Comparison of ENCODE assay signal across 9 cellular contexts in the genomic region with DNA sequence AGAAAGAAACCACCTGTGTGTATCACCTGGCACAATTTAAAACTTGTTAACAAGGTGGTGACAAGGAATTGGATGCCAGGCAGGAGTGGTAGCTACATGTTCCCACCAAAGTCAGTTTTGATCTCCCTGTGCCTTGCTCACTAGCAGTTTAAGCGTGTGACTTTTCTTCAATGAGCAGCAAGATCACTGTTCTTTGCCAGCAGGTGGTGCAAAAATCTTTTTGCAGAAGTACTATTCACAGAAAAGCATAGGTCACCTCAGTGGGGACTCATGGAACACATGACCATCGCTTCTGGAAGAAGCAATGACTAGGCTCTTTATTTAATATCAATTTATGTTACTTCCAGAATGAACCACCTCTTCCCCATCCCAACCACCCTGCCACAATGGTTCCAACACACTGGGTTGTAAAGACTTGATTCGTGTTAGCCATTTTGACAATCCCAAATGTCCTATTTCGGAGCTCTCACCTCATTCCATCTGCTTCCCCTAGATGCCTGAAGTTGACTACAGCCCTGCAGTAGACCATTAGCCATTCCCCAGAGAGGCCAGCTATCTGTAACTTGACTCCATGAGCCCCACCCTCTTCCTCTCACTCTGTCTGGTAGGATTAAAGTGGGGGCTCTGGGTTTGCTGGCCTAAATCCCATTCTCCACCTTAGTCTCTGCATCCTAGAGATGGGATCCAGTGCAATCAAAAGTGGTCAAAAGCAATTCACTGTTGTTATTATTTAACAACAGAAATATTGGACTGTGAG. TPM values are rescaled to one million over a fixed set of nuclear protein-coding genes. Genes with fewer than 3 reads are reported as not detected.
DNase-seq lines count a peak whose midpoint lies in the region; ATAC-seq, FAIRE-seq and TF ChIP-seq lines count a peak whose summit lies in the region.
"Had no signal": no experiment of that assay in that cellular context is flagged by ENCODE, and none has a peak within 500 bp of the region (broad histone marks: within the 10 kb centered on the region; RNA-seq: fewer than 3 reads in every experiment).

No MANE protein-coding gene starts in this region.

- H3K4me3 Mint-ChIP-seq in astrocyte (ENCODE audit: unreplicated experiment) = peak overlapping the region; percentile 12
- H3K4me3 Mint-ChIP-seq: stimulated activated naive CD8-positive, alpha-beta T cell treated with anti-CD3 and anti-CD28 coated beads, Interleukin-15, Interleukin-2, amounts not matched to agents 100 ng/mL and 50 ng/mL, for 24 hours had no signal

- H3K79me2 ChIP-seq in astrocyte (ENCODE audit: insufficient read depth, low read length) = no peaks in the 10 kb centered on the region
- H3K79me2 ChIP-seq in HepG2 (ENCODE audit: insufficient read depth, low read length) = no peaks in the 10 kb centered on the region

- no peak for TF ChIP-seq POLR2A in HepG2 (IDR thresholded peaks at IDR 0.05; ENCODE audit: insufficient read depth in 1 of 2, low read depth in 2 of 2, low read length in 2 of 2)

- peak overlapping the region; percentile 51 for H3K4me2 ChIP-seq in astrocyte (ENCODE audit: low read length)
- H3K4me2 ChIP-seq in HepG2 (ENCODE audit: low read depth, low read length) = no peak overlapping the region

- H3K4me1 Mint-ChIP-seq in astrocyte (ENCODE audit: low read depth, unreplicated experiment) = peaks cover 43% of the 10 kb centered on the region

- FAIRE-seq in astrocyte (lab: Jason Lieb, UNC) = peak; percentile 58
- FAIRE-seq in HepG2 (lab: Jason Lieb, UNC) = peak; percentile 80

- intact Hi-C loops in HepG2 (cut with micrococcal nuclease; ENCODE audit: unreplicated experiment) = loop anchor here (1.0 to 2.0 kb wide), 4 partner anchors 59 to 204 kb away; a partner anchor contains a TSS

- in situ Hi-C loops in HepG2 (cut with HindIII; ENCODE audit: extremely low pct_ligation_motif_present, low pct_unique_long_range_greater_than_20kb) = loop anchor here (5.0 kb wide), 1 partner anchor 56 kb away; no protein-coding TSS in a partner anchor

- TF ChIP-seq EP300 in HepG2 (IDR thresholded peaks at IDR 0.05; ENCODE audit: low read depth in 2 of 2, low read length in 2 of 2) (no peak), HepG2 (CRISPR knock-in tag; IDR thresholded peaks at IDR 0.05; ENCODE audit: borderline replicate concordance) (no peak)

- DNase-seq in D341Med (ENCODE audit: low spot score) (peak; percentile 50), HT1080 (ENCODE audit: low read depth) (peak; percentile 49), astrocyte (ENCODE audit: low read depth) (peak; percentile 65), HepG2 (ENCODE audit: low spot score) (peak; percentile 62), NCI-H2196 (lab: John Stamatoyannopoulos, UW; ENCODE audit: unreplicated experiment) (no peak), NCI-H2029 treated with DMSO at 0.1 percent for 48 hours (lab: John Stamatoyannopoulos, UW) (no peak)

- H2AFZ ChIP-seq in astrocyte (ENCODE audit: low read depth, low read length) (no peak overlapping the region), HepG2 (ENCODE audit: low read length) (no peak overlapping the region)

- WGBS in HepG2 (ENCODE audit: low lambda C conversion rate) = 72% methylated on average over 4 of the region's 4 CpGs

- peaks cover 2% of the 10 kb centered on the region for H3K9me3 Mint-ChIP-seq in astrocyte (ENCODE audit: unreplicated experiment)
- H3K9me3 Mint-ChIP-seq: stimulated activated naive CD8-positive, alpha-beta T cell treated with anti-CD3 and anti-CD28 coated beads, Interleukin-15, Interleukin-2, amounts not matched to agents 100 ng/mL and 50 ng/mL, for 24 hours had no signal

- H3K36me3 ChIP-seq in astrocyte (ENCODE audit: insufficient read depth, low read length) (no peaks in the 10 kb centered on the region), HepG2 (replicated peaks in 1 of 2; ENCODE audit: control insufficient read depth in 1 of 2, insufficient read depth in 2 of 2, low read length in 2 of 2) (no peaks in the 10 kb centered on the region)

- H3K4me1 ChIP-seq in astrocyte (ENCODE audit: insufficient read depth, low read length) = peaks cover 29% of the 10 kb centered on the region
- peaks cover 2% of the 10 kb centered on the region for H3K4me1 ChIP-seq in HepG2 (ENCODE audit: insufficient read depth, low read length)

- CTCF ChIA-PET in HepG2 (lab: Yijun Ruan, JAX; ENCODE audit: low intra/inter-chr PET ratio, low total read pairs) = interaction anchor here (1.2 to 1.8 kb wide), 5 partner anchors 57 to 361 kb away, joined by 3 to 4 read pairs (median 3); no protein-coding TSS in a partner anchor

- ATAC-seq in HepG2 (peak; percentile 80), HG02571 (IDR thresholded peaks at IDR 0.05; ENCODE audit: unreplicated experiment) (no peak), HG02852 (IDR thresholded peaks at IDR 0.05; ENCODE audit: unreplicated experiment) (no peak)

- H3K36me3 Mint-ChIP-seq in astrocyte (ENCODE audit: low read depth, unreplicated experiment) = no peaks in the 10 kb centered on the region

- TF ChIP-seq CTCF in astrocyte (IDR thresholded peaks at IDR 0.05; ENCODE audit: insufficient read depth, low read depth, low read length) (peak; percentile 28), HepG2 (CRISPR knock-in tag; IDR thresholded peaks at IDR 0.05) (peak; percentile 72)

- H3K9ac ChIP-seq in astrocyte (ENCODE audit: low read length) (peak overlapping the region; percentile 79), HepG2 (ENCODE audit: insufficient read depth, low read depth, low read length) (no peak overlapping the region)

- H3K27ac ChIP-seq in astrocyte (ENCODE audit: low read depth, low read length) (peak overlapping the region; percentile 96), HepG2 (ENCODE audit: extremely low read length, insufficient read depth, low read length) (no peak overlapping the region)

- no peaks in the 10 kb centered on the region for H4K20me1 ChIP-seq in astrocyte (ENCODE audit: insufficient read depth, low read length)
- no peaks in the 10 kb centered on the region for H4K20me1 ChIP-seq in HepG2 (ENCODE audit: insufficient read depth, low read length)

- H3K27me3 Mint-ChIP-seq in astrocyte (ENCODE audit: low read depth, unreplicated experiment) = no peaks in the 10 kb centered on the region

- H3K9me3 ChIP-seq in astrocyte (ENCODE audit: insufficient read depth, low read depth, low read length) = no peaks in the 10 kb centered on the region
- H3K9me3 ChIP-seq in HepG2 (ENCODE audit: low read length) = no peaks in the 10 kb centered on the region

- H3K4me3 ChIP-seq in astrocyte (ENCODE audit: insufficient read depth, low read depth, low read length) (no peak overlapping the region), HepG2 (replicated peaks in 1 of 3; ENCODE audit: insufficient read depth in 1 of 3, low read depth in 2 of 3, low read length in 3 of 3) (no peak overlapping the region)

- POLR2A ChIA-PET in HepG2 (lab: Yijun Ruan, JAX) = no interaction called here

- peak overlapping the region; percentile 75 for H3K27ac Mint-ChIP-seq in astrocyte (ENCODE audit: unreplicated experiment)
- H3K27ac Mint-ChIP-seq: stimulated activated naive CD8-positive, alpha-beta T cell treated with anti-CD3 and anti-CD28 coated beads, Interleukin-15, Interleukin-2, amounts not matched to agents 100 ng/mL and 50 ng/mL, for 24 hours had no signal

- H3K27me3 ChIP-seq in astrocyte (ENCODE audit: insufficient read depth, low read length) (no peaks in the 10 kb centered on the region), HepG2 (ENCODE audit: control insufficient read depth in 1 of 2, insufficient read depth in 2 of 2, low read length in 2 of 2) (no peaks in the 10 kb centered on the region)

- TF ChIP-seq RAD21 in HepG2 (CRISPR knock-in tag; IDR thresholded peaks at IDR 0.05) = peak; percentile 53

- no TSS peak for BruUV-seq in HepG2 (replicated peaks; lab: Mats Ljungman, UMichigan)

TF ChIP-seq in HepG2, 621 proteins besides CTCF, POLR2A, EP300 and RAD21 (continues in another document):
- TF ChIP-seq SMC3 (IDR thresholded peaks at IDR 0.05; ENCODE audit: low read length) (peak; percentile 73), ZNF441 (CRISPR knock-in tag; IDR thresholded peaks at IDR 0.05; ENCODE audit: borderline replicate concordance) (no peak), MAZ (IDR thresholded peaks at IDR 0.05; ENCODE audit: borderline replicate concordance, low read depth, low read length) (no peak), MAZ (CRISPR knock-in tag; IDR thresholded peaks at IDR 0.05; ENCODE audit: low read depth) (no peak)

RNA-seq across cellular contexts. Expression of a gene that starts 59.1 kb away (rescaled TPM):
- 2.0 and 2.1 TPM in 2 replicates for total RNA-seq in HT1080 (2014; rRNA removed; shearing (Covaris generic))
- 1.8 and 2.2 TPM in 2 replicates for polyA plus RNA-seq in HT1080 (2015; cell fraction: cytosol; rRNA removed)
- 3.6 and 3.8 TPM in 2 replicates for polyA plus RNA-seq in HT1080 (2015; cell fraction: nucleus; rRNA removed)
- 25.9 and 27.8 TPM in 2 replicates for total RNA-seq in astrocyte
- 47.7 and 77.7 TPM in 2 replicates for total RNA-seq in HepG2 (2016; rRNA removed; fragmentation: Illumina TruSeq; extraction: Trizol)
- total RNA-seq in HepG2 (2016; cell fraction: cytosol; rRNA removed; fragmentation: Illumina TruSeq; extraction: Trizol; ENCODE audit: low read depth) = 7.7 and 8.2 TPM in 2 replicates
- 48.1 and 76.8 TPM in 2 replicates for total RNA-seq in HepG2 (2016; cell fraction: insoluble cytoplasmic fraction; rRNA removed; fragmentation: Illumina TruSeq; extraction: Trizol)
- 25.2 and 27.9 TPM in 2 replicates for total RNA-seq in HepG2 (2016; cell fraction: membrane; rRNA removed; fragmentation: Illumina TruSeq; extraction: Trizol)
- 84.2 and 94.2 TPM in 2 replicates for total RNA-seq in HepG2 (2016; cell fraction: nucleus; rRNA removed; fragmentation: Illumina TruSeq; extraction: Trizol)
- polyA plus RNA-seq in HepG2 (2011; rRNA removed) = 38.9 and 75.3 TPM in 2 replicates
- polyA plus RNA-seq in HepG2 (2011; cell fraction: cytosol; rRNA removed) = 37.4 and 45.8 TPM in 2 replicates
- polyA plus RNA-seq in HepG2 (2011; cell fraction: nucleus; rRNA removed) = 30.8 and 50.6 TPM in 2 replicates
- polyA plus RNA-seq in HepG2 (2012) = 25.9 and 27.9 TPM in 2 replicates
- 2.9 TPM in 2 replicates for polyA plus RNA-seq in HepG2 (2016; cell fraction: cytosol; fragmentation: Illumina TruSeq; extraction: Trizol; ENCODE audit: low read depth)
- polyA plus RNA-seq in HepG2 (2016; cell fraction: insoluble cytoplasmic fraction; fragmentation: Illumina TruSeq; extraction: Trizol; ENCODE audit: low read depth) = 35.7 and 36.2 TPM in 2 replicates
- 9.9 and 10.1 TPM in 2 replicates for polyA plus RNA-seq in HepG2 (2016; cell fraction: membrane; fragmentation: Illumina TruSeq; extraction: Trizol; ENCODE audit: low read depth)
- polyA plus RNA-seq in HepG2 (2016; cell fraction: nucleus; fragmentation: Illumina TruSeq; extraction: Trizol; ENCODE audit: insufficient read depth, low read depth) = 95.3 and 95.9 TPM in 2 replicates
- 0.05 and 162 TPM in 2 replicates for polyA minus RNA-seq in HepG2 (2011; rRNA and poly(A)+ RNA removed; ENCODE audit: low replicate concordance)
- polyA minus RNA-seq in HepG2 (2011; cell fraction: cytosol; rRNA and poly(A)+ RNA removed) = 40.8 and 64.9 TPM in 2 replicates
- polyA minus RNA-seq in HepG2 (2011; cell fraction: nucleus; rRNA and poly(A)+ RNA removed) = 47.0 and 73.8 TPM in 2 replicates

Comparison
In these comparisons a context has a peak if more than half of its experiments do, and no peak if none do; other contexts are left out.
1. DNase-seq: peak in D341Med (single experiment), HT1080 (single experiment), astrocyte (single experiment) and HepG2 (single experiment); none in NCI-H2196 (single experiment) and NCI-H2029 treated with DMSO at 0.1 percent for 48 hours (single experiment).